In genomic region chr4:41424541-41424940, GRCh38 we compare ENCODE assay signal across 25 cellular contexts.
DNase-seq lines count a peak whose midpoint lies in the region; ATAC-seq, FAIRE-seq and TF ChIP-seq lines count a peak whose summit lies in the region.
"Had no signal": no experiment of that assay in that cellular context is flagged by ENCODE, and none has a peak within 500 bp of the region (broad histone marks: within the 10 kb centered on the region; RNA-seq: fewer than 3 reads in every experiment).

No MANE protein-coding gene starts in this region.

- H4K20me1 ChIP-seq in astrocyte (ENCODE audit: insufficient read depth, low read length) (no peaks in the 10 kb centered on the region), endothelial cell of umbilical vein (replicated peaks; ENCODE audit: control insufficient read depth, extremely low read depth, insufficient read depth, low read length) (no peaks in the 10 kb centered on the region)
- H4K20me1 ChIP-seq: BLaER1 had no signal

- peaks cover 4% of the 10 kb centered on the region for H3K79me1 ChIP-seq in trophoblast cell (ENCODE audit: low read length)

- no peak overlapping the region for H2AK5ac ChIP-seq in trophoblast cell (ENCODE audit: low read length)

- H3K4me3 Mint-ChIP-seq in astrocyte (ENCODE audit: unreplicated experiment): no peak overlapping the region
- H3K4me3 Mint-ChIP-seq in activated naive CD4-positive, alpha-beta T cell treated with anti-CD3 and anti-CD28 coated beads for 36 hours: no peak overlapping the region
- H3K4me3 Mint-ChIP-seq: CD4-positive, alpha-beta T cell; H9 had no signal

- BruUV-seq in endothelial cell of umbilical vein (replicated peaks; lab: Mats Ljungman, UMichigan): no TSS peak

- no peaks in the 10 kb centered on the region for H3K4me1 ChIP-seq in astrocyte (ENCODE audit: insufficient read depth, low read length)
- H3K4me1 ChIP-seq in endothelial cell of umbilical vein (ENCODE audit: control insufficient read depth, extremely low read depth, insufficient read depth, low read length): peaks cover 37% of the 10 kb centered on the region
- H3K4me1 ChIP-seq in trophoblast cell (ENCODE audit: control insufficient read depth in 1 of 2, insufficient read depth in 2 of 2, low read length in 2 of 2): no peaks in the 10 kb centered on the region

- H3K4me3 ChIP-seq in astrocyte (ENCODE audit: insufficient read depth, low read depth, low read length): no peak overlapping the region
- no peak overlapping the region for H3K4me3 ChIP-seq in endothelial cell of umbilical vein (replicated peaks in 1 of 3; ENCODE audit: insufficient read depth in 1 of 3, low read depth in 1 of 3, low read length in 3 of 3)
- no peak overlapping the region for H3K4me3 ChIP-seq in trophoblast cell (ENCODE audit: low read depth, low read length)
- H3K4me3 ChIP-seq: BLaER1, GM12878, GM23248, K562, MG63, SJCRH30 had no signal

- H3K27ac Mint-ChIP-seq in astrocyte (ENCODE audit: unreplicated experiment): no peak overlapping the region
- H3K27ac Mint-ChIP-seq in activated naive CD4-positive, alpha-beta T cell treated with anti-CD3 and anti-CD28 coated beads for 36 hours: no peak overlapping the region
- H3K27ac Mint-ChIP-seq: CD4-positive, alpha-beta T cell; H9 had no signal

- DNase-seq in astrocyte (ENCODE audit: low read depth): peak; percentile 46
- DNase-seq in endothelial cell of umbilical vein (ENCODE audit: low read depth, low spot score): peak; percentile 62
- no peak for DNase-seq in trophoblast cell
- DNase-seq in HTR-8/SVneo (ENCODE audit: insufficient read length, low spot score): no peak
- no peak for DNase-seq in NCI-H1105 (lab: John Stamatoyannopoulos, UW)
- DNase-seq in activated naive CD4-positive, alpha-beta T cell treated with anti-CD3 and anti-CD28 coated beads for 36 hours: no peak
- DNase-seq: CD4-positive, alpha-beta T cell; COR-L47; DMS 273 treated with DMSO at 0.1 percent for 48 hours; DMS79 treated with DMSO at 0.1 percent for 48 hours; GM23248; H9; MG63; NCI-H1417 treated with DMSO at 0.1 percent for 48 hours; NCI-H187; NCI-H446; NCI-H526; OCI-M1; SJCRH30 had no signal

- H4K91ac ChIP-seq in trophoblast cell (ENCODE audit: low read depth, low read length): no peak overlapping the region

- no peaks in the 10 kb centered on the region for H3K9me1 ChIP-seq in endothelial cell of umbilical vein (replicated peaks; ENCODE audit: control insufficient read depth, extremely low read depth, insufficient read depth, low read length)

- no peak for FAIRE-seq in astrocyte (lab: Jason Lieb, UNC)
- FAIRE-seq in endothelial cell of umbilical vein (lab: Jason Lieb, UNC): peak; percentile 33
- no peak for FAIRE-seq in HTR-8/SVneo (lab: Jason Lieb, UNC)
- FAIRE-seq: GM12878, HepG2, K562, RCC 7860 had no signal

- no peak overlapping the region for H3K23ac ChIP-seq in trophoblast cell (ENCODE audit: low read length)

- H4K12ac ChIP-seq in trophoblast cell (ENCODE audit: low read depth, low read length): no peak overlapping the region

- no peak overlapping the region for H2BK12ac ChIP-seq in trophoblast cell (ENCODE audit: low read length)

- ATAC-seq in GM18861 (IDR thresholded peaks at IDR 0.05; ENCODE audit: unreplicated experiment): no peak
- ATAC-seq: GM12878, HepG2, K562 had no signal

- no peak overlapping the region for H3K4ac ChIP-seq in trophoblast cell (ENCODE audit: low read depth, low read length)

- POLR2A ChIA-PET in endothelial cell of umbilical vein (lab: Charles Lee): no interaction called here

- H3K36me3 Mint-ChIP-seq in astrocyte (ENCODE audit: low read depth, unreplicated experiment): no peaks in the 10 kb centered on the region
- H3K36me3 Mint-ChIP-seq in activated naive CD4-positive, alpha-beta T cell treated with anti-CD3 and anti-CD28 coated beads for 36 hours (ENCODE audit: low read depth): no peaks in the 10 kb centered on the region

- H3K27me3 ChIP-seq in astrocyte (ENCODE audit: insufficient read depth, low read length) (peaks cover 5% of the 10 kb centered on the region), endothelial cell of umbilical vein (ENCODE audit: control insufficient read depth in 2 of 2, insufficient read depth in 2 of 2, low read length in 2 of 2) (peaks cover 13 to 30% of the 10 kb centered on the region in 2 experiments), trophoblast cell (ENCODE audit: insufficient read depth, low read length) (no peaks in the 10 kb centered on the region)
- H3K27me3 ChIP-seq: BLaER1, MG63, SJCRH30 had no signal

- H3K9ac ChIP-seq in astrocyte (ENCODE audit: low read length) (no peak overlapping the region), endothelial cell of umbilical vein (replicated peaks; ENCODE audit: extremely low read depth, insufficient read depth, low read length) (no peak overlapping the region), trophoblast cell (ENCODE audit: low read length) (no peak overlapping the region)
- H3K9ac ChIP-seq: BLaER1, GM23248 had no signal

- H3K27ac ChIP-seq in astrocyte (ENCODE audit: low read depth, low read length) (no peak overlapping the region), endothelial cell of umbilical vein (ENCODE audit: insufficient read depth, low read depth, low read length) (no peak overlapping the region), trophoblast cell (ENCODE audit: low read depth, low read length) (peak overlapping the region; percentile 55)
- H3K27ac ChIP-seq: BLaER1, GM23248, SJCRH30 had no signal

- no peak for TF ChIP-seq POLR2A in endothelial cell of umbilical vein (IDR thresholded peaks at IDR 0.05; ENCODE audit: low read depth, low read length)

- no peak overlapping the region for H3K18ac ChIP-seq in trophoblast cell (ENCODE audit: low read length)

- dilution Hi-C loops in endothelial cell of umbilical vein (cut with MboI; ENCODE audit: extremely low pct_ligation_motif_present, low sequenced_read_pairs): no loop called here

- TF ChIP-seq CTCF in astrocyte (IDR thresholded peaks at IDR 0.05; ENCODE audit: insufficient read depth, low read depth, low read length): no peak
- TF ChIP-seq CTCF in endothelial cell of umbilical vein (IDR thresholded peaks at IDR 0.05; ENCODE audit: extremely low read depth in 1 of 2, insufficient read depth in 1 of 2, low read depth in 1 of 2, low read length in 2 of 2): no peak

- H3K4me1 Mint-ChIP-seq in astrocyte (ENCODE audit: low read depth, unreplicated experiment): peaks cover 14% of the 10 kb centered on the region
- H3K4me1 Mint-ChIP-seq in activated naive CD4-positive, alpha-beta T cell treated with anti-CD3 and anti-CD28 coated beads for 36 hours (ENCODE audit: low read depth): no peaks in the 10 kb centered on the region

- peaks cover 5% of the 10 kb centered on the region for H3K27me3 Mint-ChIP-seq in astrocyte (ENCODE audit: low read depth, unreplicated experiment)
- peaks cover 3% of the 10 kb centered on the region for H3K27me3 Mint-ChIP-seq in activated naive CD4-positive, alpha-beta T cell treated with anti-CD3 and anti-CD28 coated beads for 36 hours (ENCODE audit: low read depth)
- H3K27me3 Mint-ChIP-seq: CD4-positive, alpha-beta T cell had no signal

- H3K9me3 ChIP-seq in astrocyte (ENCODE audit: insufficient read depth, low read depth, low read length): no peaks in the 10 kb centered on the region
- H3K9me3 ChIP-seq in endothelial cell of umbilical vein (replicated peaks; ENCODE audit: control insufficient read depth, insufficient read depth, low read length): no peaks in the 10 kb centered on the region
- H3K9me3 ChIP-seq in trophoblast cell (ENCODE audit: insufficient read depth, low read depth, low read length): no peaks in the 10 kb centered on the region
- H3K9me3 ChIP-seq: BLaER1, MG63, SJCRH30 had no signal

- no peak overlapping the region for H3K14ac ChIP-seq in trophoblast cell (ENCODE audit: low read length)

- H3K79me2 ChIP-seq in astrocyte (ENCODE audit: insufficient read depth, low read length): no peaks in the 10 kb centered on the region
- no peaks in the 10 kb centered on the region for H3K79me2 ChIP-seq in endothelial cell of umbilical vein (ENCODE audit: control insufficient read depth, insufficient read depth, low read length)
- no peaks in the 10 kb centered on the region for H3K79me2 ChIP-seq in trophoblast cell (ENCODE audit: control insufficient read depth, insufficient read depth, low read length, poor library complexity)

- H4K8ac ChIP-seq in trophoblast cell (ENCODE audit: low read depth, low read length): no peak overlapping the region

- H3K36me3 ChIP-seq in astrocyte (ENCODE audit: insufficient read depth, low read length) (no peaks in the 10 kb centered on the region), endothelial cell of umbilical vein (ENCODE audit: control insufficient read depth in 2 of 2, extremely low read depth in 1 of 2, insufficient read depth in 2 of 2, low read length in 2 of 2) (no peaks in the 10 kb centered on the region), trophoblast cell (ENCODE audit: control insufficient read depth in 1 of 2, insufficient read depth in 2 of 2, low read length in 2 of 2) (no peaks in the 10 kb centered on the region)
- H3K36me3 ChIP-seq: BLaER1, MG63, SJCRH30 had no signal

- H2BK5ac ChIP-seq in trophoblast cell (ENCODE audit: low read depth, low read length, poor library complexity): no peak overlapping the region

- H2BK120ac ChIP-seq in trophoblast cell (ENCODE audit: insufficient read depth, low read length, poor library complexity): no peak overlapping the region

- H3K4me2 ChIP-seq in astrocyte (ENCODE audit: low read length) (no peak overlapping the region), endothelial cell of umbilical vein (ENCODE audit: insufficient read depth, low read length) (no peak overlapping the region), trophoblast cell (ENCODE audit: low read length) (no peak overlapping the region)
- H3K4me2 ChIP-seq: BLaER1 had no signal

- intact Hi-C loops in endothelial cell of umbilical vein (cut with micrococcal nuclease): no loop called here
- intact Hi-C loops in activated naive CD4-positive, alpha-beta T cell treated with anti-CD3 and anti-CD28 coated beads for 36 hours (cut with micrococcal nuclease): no loop called here

- peaks cover 3% of the 10 kb centered on the region for H3K9me3 Mint-ChIP-seq in astrocyte (ENCODE audit: unreplicated experiment)
- H3K9me3 Mint-ChIP-seq in activated naive CD4-positive, alpha-beta T cell treated with anti-CD3 and anti-CD28 coated beads for 36 hours: no peaks in the 10 kb centered on the region
- H3K9me3 Mint-ChIP-seq: CD4-positive, alpha-beta T cell had no signal

- no CpG with 5 or more reads among the region's 1 CpG for WGBS in trophoblast cell (ENCODE audit: extremely low coverage, insufficient coverage, insufficient read length)

- no peak overlapping the region for H2AFZ ChIP-seq in astrocyte (ENCODE audit: low read depth, low read length)
- no peak overlapping the region for H2AFZ ChIP-seq in endothelial cell of umbilical vein (ENCODE audit: low read depth, low read length)
- no peak overlapping the region for H2AFZ ChIP-seq in trophoblast cell (ENCODE audit: insufficient read depth, low read length, poor library complexity)
- H2AFZ ChIP-seq: GM23248 had no signal

- CTCF ChIA-PET in endothelial cell of umbilical vein (lab: Charles Lee): interaction anchor here (0.6 to 1.3 kb wide), 2 partner anchors 20 to 219 kb away, joined by 3 to 4 read pairs; no protein-coding TSS in a partner anchor
- CTCF ChIA-PET in activated naive CD4-positive, alpha-beta T cell treated with anti-CD3 and anti-CD28 coated beads for 36 hours (lab: Charles Lee): no interaction called here

TF ChIP-seq in endothelial cell of umbilical vein, 7 proteins besides CTCF, POLR2A, EP300 and RAD21 (continues in another document):
- TF ChIP-seq FOS (IDR thresholded peaks at IDR 0.05; ENCODE audit: borderline replicate concordance, insufficient read depth, low read length): no peak

Comparison
In these comparisons a context has a peak if more than half of its experiments do, and no peak if none do; other contexts are left out.
1. DNase-seq: peak in astrocyte (single experiment) and endothelial cell of umbilical vein (single experiment); none in trophoblast cell (0 of 2), HTR-8/SVneo (single experiment), NCI-H1105 (single experiment) and activated naive CD4-positive, alpha-beta T cell treated with anti-CD3 and anti-CD28 coated beads for 36 hours (single experiment).